Comparison of ENCODE assay signal across 22 cellular contexts in the genomic region with DNA sequence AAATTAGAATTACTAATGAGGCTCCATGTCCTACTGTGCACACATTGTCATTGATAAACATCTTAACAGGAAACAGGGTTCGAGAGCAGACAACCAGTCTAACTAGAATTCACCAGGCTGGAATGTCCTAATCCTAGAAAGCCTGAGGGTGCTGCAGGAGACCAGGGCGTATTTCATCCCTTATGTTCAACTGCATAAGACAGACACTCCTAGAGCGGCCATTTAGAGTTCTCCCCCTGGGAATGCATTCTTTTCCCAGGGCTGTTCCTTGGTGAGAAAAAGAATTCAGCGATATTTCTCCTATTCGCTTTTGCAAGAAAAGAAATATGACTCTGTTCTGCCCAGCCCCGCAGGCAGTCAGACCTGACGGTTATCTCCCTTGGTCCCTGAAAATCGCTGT.
A peak's percentile ranks its signal among the peaks of the same experiment; 100 is the strongest.
DNase-seq lines count a peak whose midpoint lies in the region; ATAC-seq and TF ChIP-seq lines count a peak whose summit lies in the region.
"Had no signal": no experiment of that assay in that cellular context is flagged by ENCODE, and none has a peak within 500 bp of the region (broad histone marks: within the 10 kb centered on the region; RNA-seq: fewer than 3 reads in every experiment).

No MANE protein-coding gene starts in this region.

- no peak for TF ChIP-seq CTCF in PC-3 (conservative IDR thresholded peaks at IDR 0.05; ENCODE audit: low read depth, low read length)
- TF ChIP-seq CTCF in endodermal cell (conservative IDR thresholded peaks at IDR 0.05) = no peak
- no peak for TF ChIP-seq CTCF in GM20000 (IDR thresholded peaks at IDR 0.05; ENCODE audit: extremely low read depth, missing control alignments)

- H3K27me3 Mint-ChIP-seq in endodermal cell (ENCODE audit: insufficient read depth) = peaks cover 2% of the 10 kb centered on the region
- H3K27me3 Mint-ChIP-seq: CD4-positive, alpha-beta T cell; CD8-positive, alpha-beta memory T cell had no signal

- intact Hi-C loops in PC-3 (cut with micrococcal nuclease) = no loop called here

- H3K4me1 Mint-ChIP-seq in endodermal cell = no peaks in the 10 kb centered on the region
- H3K4me1 Mint-ChIP-seq: CD14-positive monocyte; CD8-positive, alpha-beta memory T cell had no signal

- no peaks in the 10 kb centered on the region for H3K9me2 ChIP-seq in PC-3 (replicated peaks; ENCODE audit: low read length)

- H3K27ac ChIP-seq in PC-3 (ENCODE audit: low read length) (no peak overlapping the region), endodermal cell (ENCODE audit: low read depth, low read length) (no peak overlapping the region)
- H3K27ac ChIP-seq: A549; BLaER1 treated with 17β-estradiol and CSF1 and Interleukin-3, amounts not matched to agents 10 nM and 100 nM had no signal

- H3K4me3 ChIP-seq in PC-3 (ENCODE audit: low read length) = no peak overlapping the region
- no peak overlapping the region for H3K4me3 ChIP-seq in endodermal cell (ENCODE audit: low read length)
- H3K4me3 ChIP-seq: A549; BLaER1 treated with 17β-estradiol and CSF1 and Interleukin-3, amounts not matched to agents 10 nM and 100 nM had no signal

- CTCF ChIA-PET in PC-3 (lab: Charles Lee) = no interaction called here

- no peak overlapping the region for H3K27ac Mint-ChIP-seq in endodermal cell
- H3K27ac Mint-ChIP-seq: CD14-positive monocyte; CD4-positive, alpha-beta T cell; CD8-positive, alpha-beta memory T cell had no signal

- no peak overlapping the region for H3K4me2 ChIP-seq in PC-3 (ENCODE audit: low read length)
- H3K4me2 ChIP-seq: A549; BLaER1 treated with 17β-estradiol and CSF1 and Interleukin-3, amounts not matched to agents 10 nM and 100 nM had no signal

- no peak overlapping the region for H3K4me3 Mint-ChIP-seq in endodermal cell
- H3K4me3 Mint-ChIP-seq: CD14-positive monocyte; CD4-positive, alpha-beta T cell; CD8-positive, alpha-beta memory T cell had no signal

- no peaks in the 10 kb centered on the region for H3K79me2 ChIP-seq in PC-3 (ENCODE audit: low read length)

- POLR2A ChIA-PET in PC-3 (lab: Charles Lee; ENCODE audit: unreplicated experiment) = no interaction called here

- H2AFZ ChIP-seq in PC-3 (ENCODE audit: low read length) = no peak overlapping the region

- peaks cover 25% of the 10 kb centered on the region for H3K9me3 Mint-ChIP-seq in endodermal cell

- H3K36me3 Mint-ChIP-seq in endodermal cell (ENCODE audit: low read depth) = peaks cover 2% of the 10 kb centered on the region
- H3K36me3 Mint-ChIP-seq: CD14-positive monocyte; CD8-positive, alpha-beta memory T cell had no signal

- H3K9me3 ChIP-seq in PC-3 (ENCODE audit: low read length) (no peaks in the 10 kb centered on the region), endodermal cell (ENCODE audit: control insufficient read depth, low read length) (peaks cover 22% of the 10 kb centered on the region)
- H3K9me3 ChIP-seq: A549, BE2C had no signal

- 89 to 97% methylated on average over 6 to 8 of the region's 8 CpGs for WGBS in endodermal cell (ENCODE audit: insufficient coverage in 1 of 2, insufficient read length in 1 of 2), 2 experiments

- H3K36me3 ChIP-seq in PC-3 (ENCODE audit: low read depth, low read length) = no peaks in the 10 kb centered on the region
- H3K36me3 ChIP-seq in endodermal cell (ENCODE audit: control insufficient read depth, insufficient read depth, low read length) = no peaks in the 10 kb centered on the region
- H3K36me3 ChIP-seq: BE2C; BLaER1 treated with 17β-estradiol and CSF1 and Interleukin-3, amounts not matched to agents 10 nM and 100 nM had no signal

- no peaks in the 10 kb centered on the region for H4K20me1 ChIP-seq in PC-3 (ENCODE audit: low read length)
- H4K20me1 ChIP-seq: BLaER1 treated with 17β-estradiol and CSF1 and Interleukin-3, amounts not matched to agents 10 nM and 100 nM had no signal

- H3F3A ChIP-seq in PC-3 (ENCODE audit: low read length, unreplicated experiment) = no peaks in the 10 kb centered on the region

- H3K4me1 ChIP-seq in PC-3 (ENCODE audit: insufficient read depth, low read length) (no peaks in the 10 kb centered on the region), endodermal cell (ENCODE audit: control insufficient read depth, insufficient read depth, low read length) (no peaks in the 10 kb centered on the region)
- H3K4me1 ChIP-seq: A549, BE2C had no signal

- no peak overlapping the region for H3K9ac ChIP-seq in PC-3 (ENCODE audit: low read length)
- no peak overlapping the region for H3K9ac ChIP-seq in endodermal cell (ENCODE audit: extremely low read depth, low read length, poor library complexity, severe bottlenecking)
- H3K9ac ChIP-seq: BLaER1 treated with 17β-estradiol and CSF1 and Interleukin-3, amounts not matched to agents 10 nM and 100 nM had no signal

- BruUV-seq in PC-3 (replicated peaks; lab: Mats Ljungman, UMichigan) = no TSS peak

- no peaks in the 10 kb centered on the region for H3K27me3 ChIP-seq in PC-3 (ENCODE audit: low read length)
- no peaks in the 10 kb centered on the region for H3K27me3 ChIP-seq in endodermal cell (ENCODE audit: control insufficient read depth, insufficient read depth, low read length, poor library complexity, severe bottlenecking)
- H3K27me3 ChIP-seq: BE2C; BLaER1 treated with 17β-estradiol and CSF1 and Interleukin-3, amounts not matched to agents 10 nM and 100 nM had no signal

- no peak for ATAC-seq in PC-3
- ATAC-seq in GM19351 (IDR thresholded peaks at IDR 0.05; ENCODE audit: unreplicated experiment) = no peak
- ATAC-seq: A549 had no signal

- peak; percentile 33 for DNase-seq in ELF-1 (ENCODE audit: low read depth, low spot score)
- peak; percentile 9 for DNase-seq in PC-3
- peak; percentile 55 for DNase-seq in endodermal cell
- DNase-seq in NCI-H526 treated with DMSO at 0.1 percent for 48 hours (lab: John Stamatoyannopoulos, UW) = no peak
- no peak for DNase-seq in GM20000 (ENCODE audit: low spot score)
- DNase-seq: 8988T; ACHN; AML-193; BE2C; CD4-positive, alpha-beta T cell; CD8-positive, alpha-beta memory T cell; DMS 273 treated with DMSO at 0.1 percent for 48 hours; DMS79; EL; GF-D8; GOT3; H7; HCEC 1CT had no signal

Comparison
In these comparisons a context has a peak if more than half of its experiments do, and no peak if none do; other contexts are left out.
1. DNase-seq: peak in ELF-1 (single experiment), PC-3 (single experiment) and endodermal cell (single experiment); none in NCI-H526 treated with DMSO at 0.1 percent for 48 hours (single experiment) and GM20000 (single experiment).